8 cellular contexts compared by ENCODE assay signal in genomic region chr7:143621175-143621574, GRCh38. TPM values are rescaled to one million over a fixed set of nuclear protein-coding genes. Genes with fewer than 3 reads are reported as not detected.
DNase-seq lines count a peak whose midpoint lies in the region; ATAC-seq lines count a peak whose summit lies in the region.
"Not testable (repeated sequence)": the region's sequence is repeated elsewhere in the genome, so short reads cannot be mapped to it uniquely, and the experiment has no call there.

No MANE protein-coding gene starts in this region.

- ATAC-seq in GM18502 (IDR thresholded peaks at IDR 0.05; ENCODE audit: poor library complexity, unreplicated experiment) (peak; percentile 41), GM19328 (IDR thresholded peaks at IDR 0.05; ENCODE audit: unreplicated experiment) (peak; percentile 32), GM21619 (IDR thresholded peaks at IDR 0.05; ENCODE audit: unreplicated experiment) (peak; percentile 41), HG02885 (IDR thresholded peaks at IDR 0.05; ENCODE audit: poor library complexity, unreplicated experiment) (peak; percentile 42), HG03342 (IDR thresholded peaks at IDR 0.05; ENCODE audit: unreplicated experiment) (peak; percentile 35), T-helper 17 cell (peak; percentile 56), Right ventricle myocardium superior (ENCODE audit: poor library complexity) (peak; percentile 9)
- peak; percentile 72 for ATAC-seq in stimulated activated memory B cell treated with anti-CD40 and anti-IgM and Interleukin-4, amounts not matched to agents 10 μg/mL and 1 μg/mL and 100 μg/mL, for 72 hours

- not testable (repeated sequence) for H3K27ac Mint-ChIP-seq in T-helper 17 cell; stimulated activated memory B cell treated with anti-CD40 and anti-IgM and Interleukin-4, amounts not matched to agents 10 μg/mL and 1 μg/mL and 100 μg/mL, for 72 hours

- DNase-seq in T-helper 17 cell, Right ventricle myocardium superior: not testable (repeated sequence)

- intact Hi-C loops in Right ventricle myocardium superior (cut with DNase I) = not testable (repeated sequence)

- H3K9me3 ChIP-seq in T-helper 17 cell (ENCODE audit: control insufficient read depth, low read length, poor library complexity, severe bottlenecking) = not testable (repeated sequence)

- not testable (repeated sequence) for H3K4me3 Mint-ChIP-seq in T-helper 17 cell; stimulated activated memory B cell treated with anti-CD40 and anti-IgM and Interleukin-4, amounts not matched to agents 10 μg/mL and 1 μg/mL and 100 μg/mL, for 72 hours

- H3K4me1 Mint-ChIP-seq in T-helper 17 cell; stimulated activated memory B cell treated with anti-CD40 and anti-IgM and Interleukin-4, amounts not matched to agents 10 μg/mL and 1 μg/mL and 100 μg/mL, for 72 hours: not testable (repeated sequence)

- not testable (repeated sequence) for H3K9me3 Mint-ChIP-seq in stimulated activated memory B cell treated with anti-CD40 and anti-IgM and Interleukin-4, amounts not matched to agents 10 μg/mL and 1 μg/mL and 100 μg/mL, for 72 hours

- H3K27me3 Mint-ChIP-seq in T-helper 17 cell; stimulated activated memory B cell treated with anti-CD40 and anti-IgM and Interleukin-4, amounts not matched to agents 10 μg/mL and 1 μg/mL and 100 μg/mL, for 72 hours: not testable (repeated sequence)

- not testable (repeated sequence) for H3K36me3 Mint-ChIP-seq in T-helper 17 cell (ENCODE audit: low read depth); stimulated activated memory B cell treated with anti-CD40 and anti-IgM and Interleukin-4, amounts not matched to agents 10 μg/mL and 1 μg/mL and 100 μg/mL, for 72 hours

RNA-seq across cellular contexts. Expression of gene TCAF2, which starts 0.4 kb away (rescaled TPM):
- total RNA-seq in T-helper 17 cell (10 to 100 TPM; 23.8 to 27.1 TPM), Right ventricle myocardium superior (0.27 TPM)

RNA-seq across cellular contexts. Expression of gene CTAGE15, which starts 49.6 kb away (rescaled TPM):
- under 1 TPM in 1 of 2 donors, not detected in 1; 0.73 TPM for total RNA-seq in T-helper 17 cell
- total RNA-seq in Right ventricle myocardium superior = not detected

Comparison
In these comparisons a context has a peak if more than half of its experiments do, and no peak if none do; other contexts are left out.
1. ATAC-seq: peak in every context shown above with its lines; median percentile 72 in stimulated activated memory B cell treated with anti-CD40 and anti-IgM and Interleukin-4, amounts not matched to agents 10 μg/mL and 1 μg/mL and 100 μg/mL, for 72 hours; 56 in T-helper 17 cell; 42 in HG02885; 41 in GM18502; 41 in GM21619; 35 in HG03342; 32 in GM19328; 9 in Right ventricle myocardium superior.
2. RNA of gene TCAF2, which starts 0.4 kb away (total RNA-seq): 23.8 to 27.1 TPM in T-helper 17 cell; 0.27 TPM in Right ventricle myocardium superior (single experiment); every median in the first group is over 10 times any median in the second.